ENCODE assay signal across 23 cellular contexts in the genomic region with DNA sequence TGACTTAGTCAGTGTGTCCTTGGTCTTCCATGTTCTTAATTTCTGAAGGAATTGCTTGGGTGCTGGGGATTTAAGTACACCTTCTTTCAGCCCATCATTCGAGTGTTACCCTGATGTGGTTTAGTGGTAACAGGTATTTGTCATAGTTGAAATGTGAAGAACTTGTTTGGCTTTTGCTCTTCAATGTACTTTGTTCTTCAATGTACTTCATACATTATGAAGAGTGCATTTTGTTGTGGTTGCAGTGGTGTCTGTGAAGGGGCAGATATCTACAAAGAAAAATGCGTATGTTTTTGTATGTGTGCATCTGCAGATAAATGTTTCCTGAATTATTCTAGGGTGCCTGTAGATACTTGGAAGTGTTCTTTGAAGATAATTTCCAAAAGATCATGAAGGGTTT.
DNase-seq lines count a peak whose midpoint lies in the region; ATAC-seq lines count a peak whose summit lies in the region.
"Had no signal": no experiment of that assay in that cellular context is flagged by ENCODE, and none has a peak within 500 bp of the region (broad histone marks: within the 10 kb centered on the region; RNA-seq: fewer than 3 reads in every experiment).

No MANE protein-coding gene starts in this region.

- CTCF ChIA-PET in activated CD4-positive, alpha-beta T cell treated with anti-CD3 and anti-CD28 coated beads, Interleukin-2, amount 10 ng/mL, durations not matched to agents 7 days and 5 days (lab: Charles Lee) = interaction anchor here (0.8 kb wide), 1 partner anchor 10 kb away, joined by 3 read pairs; no protein-coding TSS in a partner anchor
- CTCF ChIA-PET in CD4-positive, alpha-beta memory T cell (lab: Charles Lee; ENCODE audit: partially characterized antibody) = interaction anchor here (1.0 to 1.9 kb wide), 2 partner anchors 9 to 226 kb away, joined by 3 to 7 read pairs; no protein-coding TSS in a partner anchor

- H3K4me3 ChIP-seq in CD4-positive, alpha-beta memory T cell (ENCODE audit: low read length in 2 of 2) = no peak overlapping the region
- H3K4me3 ChIP-seq: adrenal gland, SK-N-MC, tibial nerve had no signal

- POLR2A ChIA-PET in activated CD4-positive, alpha-beta T cell treated with anti-CD3 and anti-CD28 coated beads, Interleukin-2, amount 10 ng/mL, durations not matched to agents 7 days and 5 days (lab: Charles Lee) = interaction anchor here (0.7 kb wide), 1 partner anchor 1024 kb away, joined by 4 read pairs; no protein-coding TSS in a partner anchor
- POLR2A ChIA-PET in CD4-positive, alpha-beta memory T cell (lab: Charles Lee; ENCODE audit: partially characterized antibody) = interaction anchor here (0.8 to 1.5 kb wide), 4 partner anchors 59 to 98 kb away, joined by 3 read pairs; no protein-coding TSS in a partner anchor

- peaks cover 23% of the 10 kb centered on the region for H3K36me3 Mint-ChIP-seq in activated CD4-positive, alpha-beta T cell treated with anti-CD3 and anti-CD28 coated beads, Interleukin-2, amount 10 ng/mL, durations not matched to agents 7 days and 5 days (ENCODE audit: low read depth)
- H3K36me3 Mint-ChIP-seq in CD4-positive, alpha-beta memory T cell = peaks cover 18 to 19% of the 10 kb centered on the region in 2 donors
- peaks cover 44% of the 10 kb centered on the region for H3K36me3 Mint-ChIP-seq in T-helper 2 cell treated with Interferon-gamma antibody and Interleukin-4, amounts not matched to agents 5 μg/mL and 100 μg/mL, for 36 hours (ENCODE audit: low read depth)
- peaks cover 18% of the 10 kb centered on the region for H3K36me3 Mint-ChIP-seq in effector memory CD8-positive, alpha-beta T cell (ENCODE audit: insufficient read depth)
- H3K36me3 Mint-ChIP-seq: natural killer cell had no signal

- H3K27ac ChIP-seq in CD4-positive, alpha-beta memory T cell (ENCODE audit: low read depth, low read length) = no peak overlapping the region
- H3K27ac ChIP-seq: adrenal gland, brain microvascular endothelial cell, SK-N-MC, tibial nerve, VCaP had no signal

- peak overlapping the region; percentile 74 for H3K27ac Mint-ChIP-seq in activated CD4-positive, alpha-beta T cell treated with anti-CD3 and anti-CD28 coated beads, Interleukin-2, amount 10 ng/mL, durations not matched to agents 7 days and 5 days
- H3K27ac Mint-ChIP-seq in CD4-positive, alpha-beta memory T cell = peak overlapping the region in 5 of 7 donors; percentile 2 to 86 (median 17)
- peak overlapping the region; percentile 62 for H3K27ac Mint-ChIP-seq in T-helper 2 cell treated with Interferon-gamma antibody and Interleukin-4, amounts not matched to agents 5 μg/mL and 100 μg/mL, for 36 hours
- no peak overlapping the region for H3K27ac Mint-ChIP-seq in effector memory CD8-positive, alpha-beta T cell
- H3K27ac Mint-ChIP-seq: activated T-helper 1 cell treated with anti-CD3 and anti-CD28 coated beads, Interleukin-12 subunit alpha, Interleukin-12 subunit beta, Interleukin-2, Interleukin-4 antibody, amounts not matched to agents 30 ng/mL and 10 ng/mL and 1 ng/mL, durations not matched to agents 14 hours and 24 hours and 36 hours; natural killer cell had no signal

- peaks cover 39% of the 10 kb centered on the region for H3K4me1 ChIP-seq in CD4-positive, alpha-beta memory T cell (ENCODE audit: insufficient read depth, low read length)
- H3K4me1 ChIP-seq: adrenal gland had no signal

- peaks cover 43% of the 10 kb centered on the region for H3K4me1 Mint-ChIP-seq in activated CD4-positive, alpha-beta T cell treated with anti-CD3 and anti-CD28 coated beads, Interleukin-2, amount 10 ng/mL, durations not matched to agents 7 days and 5 days
- peaks cover 33 to 71% (median 63%) of the 10 kb centered on the region in 4 donors for H3K4me1 Mint-ChIP-seq in CD4-positive, alpha-beta memory T cell
- H3K4me1 Mint-ChIP-seq in T-helper 2 cell treated with Interferon-gamma antibody and Interleukin-4, amounts not matched to agents 5 μg/mL and 100 μg/mL, for 36 hours (ENCODE audit: low read depth) = peaks cover 63% of the 10 kb centered on the region
- H3K4me1 Mint-ChIP-seq in effector memory CD8-positive, alpha-beta T cell (ENCODE audit: low read depth in 2 of 2) = peaks cover 0 to 31% of the 10 kb centered on the region in 2 donors

- no peaks in the 10 kb centered on the region for H3K9me3 Mint-ChIP-seq in activated CD4-positive, alpha-beta T cell treated with anti-CD3 and anti-CD28 coated beads, Interleukin-2, amount 10 ng/mL, durations not matched to agents 7 days and 5 days
- no peaks in the 10 kb centered on the region for H3K9me3 Mint-ChIP-seq in CD4-positive, alpha-beta memory T cell
- no peaks in the 10 kb centered on the region for H3K9me3 Mint-ChIP-seq in T-helper 2 cell treated with Interferon-gamma antibody and Interleukin-4, amounts not matched to agents 5 μg/mL and 100 μg/mL, for 36 hours
- H3K9me3 Mint-ChIP-seq in effector memory CD8-positive, alpha-beta T cell = no peaks in the 10 kb centered on the region
- H3K9me3 Mint-ChIP-seq: activated T-helper 1 cell treated with anti-CD3 and anti-CD28 coated beads, Interleukin-12 subunit alpha, Interleukin-12 subunit beta, Interleukin-2, Interleukin-4 antibody, amounts not matched to agents 30 ng/mL and 10 ng/mL and 1 ng/mL, durations not matched to agents 14 hours and 24 hours and 36 hours; natural killer cell had no signal

- peak; percentile 61 for DNase-seq in activated CD4-positive, alpha-beta T cell treated with anti-CD3 and anti-CD28 coated beads, Interleukin-2, amount 10 ng/mL, durations not matched to agents 7 days and 5 days
- no peak for DNase-seq in activated CD4-positive, alpha-beta T cell treated with anti-CD3 and anti-CD28 coated beads, Interleukin-2, amount 50 U/mL, for 48 hours
- DNase-seq in CD4-positive, alpha-beta memory T cell = peak; percentile 47 to 63 (median 52)
- DNase-seq in T-helper 2 cell treated with Interferon-gamma antibody and Interleukin-4, amounts not matched to agents 5 μg/mL and 100 μg/mL, for 36 hours (ENCODE audit: low spot score) = no peak
- DNase-seq in effector memory CD8-positive, alpha-beta T cell = no peak
- DNase-seq in anterior cingulate cortex (lab: John Stamatoyannopoulos, UW) = no peak
- DNase-seq: adrenal gland, brain microvascular endothelial cell, COR-L47, GDM1, islet precursor cell, left ventricle myocardium superior, natural killer cell, NCI-H2171, NCI-H510A, occipital lobe, OCI-M1 had no signal

- peak; percentile 41 for ATAC-seq in effector memory CD8-positive, alpha-beta T cell (replicated peaks)
- ATAC-seq in GM18907 (IDR thresholded peaks at IDR 0.05; ENCODE audit: unreplicated experiment) = no peak
- ATAC-seq in GM21360 (IDR thresholded peaks at IDR 0.05; ENCODE audit: unreplicated experiment) = no peak
- ATAC-seq: left ventricle myocardium superior, natural killer cell had no signal

- H3K9me3 ChIP-seq in CD4-positive, alpha-beta memory T cell (ENCODE audit: control insufficient read depth in 1 of 2, low read length in 2 of 2) = no peaks in the 10 kb centered on the region
- H3K9me3 ChIP-seq: adrenal gland, tibial nerve had no signal

- H3K27me3 Mint-ChIP-seq in activated CD4-positive, alpha-beta T cell treated with anti-CD3 and anti-CD28 coated beads, Interleukin-2, amount 10 ng/mL, durations not matched to agents 7 days and 5 days = no peaks in the 10 kb centered on the region
- H3K27me3 Mint-ChIP-seq in CD4-positive, alpha-beta memory T cell = no peaks in the 10 kb centered on the region
- H3K27me3 Mint-ChIP-seq in T-helper 2 cell treated with Interferon-gamma antibody and Interleukin-4, amounts not matched to agents 5 μg/mL and 100 μg/mL, for 36 hours (ENCODE audit: low read depth) = no peaks in the 10 kb centered on the region
- H3K27me3 Mint-ChIP-seq in effector memory CD8-positive, alpha-beta T cell = no peaks in the 10 kb centered on the region

- H3K27me3 ChIP-seq in CD4-positive, alpha-beta memory T cell (ENCODE audit: insufficient read depth, low read length) = no peaks in the 10 kb centered on the region
- H3K27me3 ChIP-seq: adrenal gland, brain microvascular endothelial cell, tibial nerve had no signal

- H3K36me3 ChIP-seq in CD4-positive, alpha-beta memory T cell (ENCODE audit: insufficient read depth, low read length) = no peaks in the 10 kb centered on the region
- H3K36me3 ChIP-seq: adrenal gland, brain microvascular endothelial cell had no signal

- H3K4me3 Mint-ChIP-seq in activated CD4-positive, alpha-beta T cell treated with anti-CD3 and anti-CD28 coated beads, Interleukin-2, amount 10 ng/mL, durations not matched to agents 7 days and 5 days = peak overlapping the region; percentile 1
- H3K4me3 Mint-ChIP-seq in CD4-positive, alpha-beta memory T cell = peak overlapping the region in 7 of 8 donors; percentile 1 to 23 (median 17)
- H3K4me3 Mint-ChIP-seq in T-helper 2 cell treated with Interferon-gamma antibody and Interleukin-4, amounts not matched to agents 5 μg/mL and 100 μg/mL, for 36 hours = peak overlapping the region; percentile 40
- no peak overlapping the region for H3K4me3 Mint-ChIP-seq in effector memory CD8-positive, alpha-beta T cell
- H3K4me3 Mint-ChIP-seq: activated T-helper 1 cell treated with anti-CD3 and anti-CD28 coated beads, Interleukin-12 subunit alpha, Interleukin-12 subunit beta, Interleukin-2, Interleukin-4 antibody, amounts not matched to agents 30 ng/mL and 10 ng/mL and 1 ng/mL, durations not matched to agents 14 hours and 24 hours and 36 hours; natural killer cell had no signal

- intact Hi-C loops in CD4-positive, alpha-beta memory T cell (cut with micrococcal nuclease) = loop anchor here (1.0 to 5.0 kb wide), 3 partner anchors 9 to 67 kb away; no protein-coding TSS in a partner anchor

Comparison
In these comparisons a context has a peak if more than half of its experiments do, and no peak if none do; other contexts are left out.
1. DNase-seq: peak in activated CD4-positive, alpha-beta T cell treated with anti-CD3 and anti-CD28 coated beads, Interleukin-2, amount 10 ng/mL, durations not matched to agents 7 days and 5 days (single experiment) and CD4-positive, alpha-beta memory T cell (5 of 5); none in activated CD4-positive, alpha-beta T cell treated with anti-CD3 and anti-CD28 coated beads, Interleukin-2, amount 50 U/mL, for 48 hours (0 of 2), T-helper 2 cell treated with Interferon-gamma antibody and Interleukin-4, amounts not matched to agents 5 μg/mL and 100 μg/mL, for 36 hours (single experiment), effector memory CD8-positive, alpha-beta T cell (0 of 3) and anterior cingulate cortex (0 of 58).
2. H3K27ac Mint-ChIP-seq: peak in activated CD4-positive, alpha-beta T cell treated with anti-CD3 and anti-CD28 coated beads, Interleukin-2, amount 10 ng/mL, durations not matched to agents 7 days and 5 days (single experiment), CD4-positive, alpha-beta memory T cell (5 of 7) and T-helper 2 cell treated with Interferon-gamma antibody and Interleukin-4, amounts not matched to agents 5 μg/mL and 100 μg/mL, for 36 hours (single experiment); none in effector memory CD8-positive, alpha-beta T cell (0 of 2).
3. H3K4me3 Mint-ChIP-seq: peak in activated CD4-positive, alpha-beta T cell treated with anti-CD3 and anti-CD28 coated beads, Interleukin-2, amount 10 ng/mL, durations not matched to agents 7 days and 5 days (single experiment), CD4-positive, alpha-beta memory T cell (7 of 8) and T-helper 2 cell treated with Interferon-gamma antibody and Interleukin-4, amounts not matched to agents 5 μg/mL and 100 μg/mL, for 36 hours (single experiment); none in effector memory CD8-positive, alpha-beta T cell (0 of 2).